Comparison of ENCODE assay signal across 11 cellular contexts in the genomic region with DNA sequence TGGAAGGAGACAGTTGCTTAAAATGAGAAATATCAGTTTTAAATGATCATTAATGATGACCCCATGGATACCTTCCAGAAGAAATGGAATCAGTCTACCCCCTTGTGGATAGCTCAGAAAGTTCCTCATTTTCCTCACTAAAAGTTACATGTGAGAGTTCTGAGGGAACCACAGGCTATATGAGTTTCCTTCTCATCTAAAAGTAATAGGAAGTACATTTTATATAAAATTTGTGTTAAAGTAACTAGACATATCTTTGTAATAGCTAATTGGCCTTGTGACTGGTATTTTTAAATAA.
DNase-seq lines count a peak whose midpoint lies in the region; ATAC-seq and TF ChIP-seq lines count a peak whose summit lies in the region.
"Had no signal": no experiment of that assay in that cellular context is flagged by ENCODE, and none has a peak within 500 bp of the region (broad histone marks: within the 10 kb centered on the region; RNA-seq: fewer than 3 reads in every experiment).

No MANE protein-coding gene starts in this region.

- no peaks in the 10 kb centered on the region for H3K27me3 ChIP-seq in SK-N-SH (ENCODE audit: insufficient read depth)
- no peaks in the 10 kb centered on the region for H3K27me3 ChIP-seq in hepatocyte
- no peaks in the 10 kb centered on the region for H3K27me3 ChIP-seq in testis
- H3K27me3 ChIP-seq: stomach had no signal

- no peak overlapping the region for H3K27ac ChIP-seq in SK-N-SH (ENCODE audit: low read depth in 2 of 2, low read length in 1 of 2)
- H3K27ac ChIP-seq in hepatocyte = no peak overlapping the region
- H3K27ac ChIP-seq in testis = no peak overlapping the region
- H3K27ac ChIP-seq: stomach had no signal

- DNase-seq in SK-N-SH (no peak), SKM-1 (lab: John Stamatoyannopoulos, UW; ENCODE audit: unreplicated experiment) (peak; percentile 17), hepatocyte (ENCODE audit: low spot score) (peak; percentile 37), testis (no peak), NCI-H2227 treated with DMSO at 0.1 percent for 48 hours (lab: John Stamatoyannopoulos, UW) (no peak)
- no peak for DNase-seq in activated CD8-positive, alpha-beta memory T cell treated with anti-CD3 and anti-CD28 coated beads, Interleukin-2, amount 50 U/mL, for 4 hours
- DNase-seq: activated CD4-positive, alpha-beta T cell treated with anti-CD3 and anti-CD28 coated beads, Interleukin-2, amount 50 U/mL, for 48 hours; stimulated activated CD4-positive, alpha-beta T cell treated with anti-CD3 and anti-CD28 coated beads, Interleukin-12 subunit alpha, Interleukin-12 subunit beta, amount 100 ng/mL, for 4 hours; stomach had no signal

- peak; percentile 44; the same call in 1 of the 2 replicates for TF ChIP-seq RAD21 in SK-N-SH (IDR thresholded peaks at IDR 0.05; ENCODE audit: low read length)

- H3K4me2 ChIP-seq in SK-N-SH (no peak overlapping the region), hepatocyte (no peak overlapping the region)

- H3K9ac ChIP-seq in SK-N-SH = no peak overlapping the region

- no peak for TF ChIP-seq EP300 in SK-N-SH (IDR thresholded peaks at IDR 0.05; ENCODE audit: borderline replicate concordance in 1 of 2, low read depth in 1 of 2, low read length in 1 of 2)

- H3F3A ChIP-seq in SK-N-SH (replicated peaks; ENCODE audit: insufficient read depth) = no peaks in the 10 kb centered on the region

- H3K4me1 ChIP-seq in SK-N-SH (ENCODE audit: control insufficient read depth in 1 of 2, insufficient read depth in 2 of 2, low read depth in 1 of 2, low read length in 1 of 2) (no peaks in the 10 kb centered on the region), hepatocyte (ENCODE audit: insufficient read depth) (peaks cover 5% of the 10 kb centered on the region), testis (no peaks in the 10 kb centered on the region)
- H3K4me1 ChIP-seq: stomach had no signal

- POLR2A ChIA-PET in SK-N-SH (lab: Yijun Ruan, JAX) = no interaction called here

- no peak for ATAC-seq in SK-N-SH treated with all-trans-retinoic acid at 6 μM for 48 hours
- ATAC-seq in HG02885 (IDR thresholded peaks at IDR 0.05; ENCODE audit: poor library complexity, unreplicated experiment) = no peak

- no peaks in the 10 kb centered on the region for H3K9me3 ChIP-seq in SK-N-SH
- no peaks in the 10 kb centered on the region for H3K9me3 ChIP-seq in hepatocyte (ENCODE audit: low read depth)
- no peaks in the 10 kb centered on the region for H3K9me3 ChIP-seq in testis
- H3K9me3 ChIP-seq: stomach had no signal

- H3K4me3 ChIP-seq in SK-N-SH (ENCODE audit: low read depth in 2 of 2, low read length in 1 of 2) (no peak overlapping the region), hepatocyte (no peak overlapping the region), testis (no peak overlapping the region)
- H3K4me3 ChIP-seq: stomach had no signal

- no peaks in the 10 kb centered on the region for H4K20me1 ChIP-seq in SK-N-SH (ENCODE audit: insufficient read depth)
- no peaks in the 10 kb centered on the region for H4K20me1 ChIP-seq in hepatocyte (ENCODE audit: insufficient read depth, poor library complexity, severe bottlenecking)

- TF ChIP-seq POLR2A in testis (IDR thresholded peaks at IDR 0.05) = no peak

- H2AFZ ChIP-seq in SK-N-SH (ENCODE audit: low read depth) = no peak overlapping the region
- no peak overlapping the region for H2AFZ ChIP-seq in hepatocyte

- H3K79me2 ChIP-seq in SK-N-SH (ENCODE audit: insufficient read depth) (no peaks in the 10 kb centered on the region), hepatocyte (no peaks in the 10 kb centered on the region)

- intact Hi-C loops in testis (cut with DNase I; ENCODE audit: low total_unique reads) = no loop called here

- H3K9me2 ChIP-seq in SK-N-SH (no peaks in the 10 kb centered on the region), hepatocyte (replicated peaks; ENCODE audit: insufficient read depth) (no peaks in the 10 kb centered on the region)

- TF ChIP-seq CTCF in SK-N-SH (IDR thresholded peaks at IDR 0.05) = peak; percentile 36
- TF ChIP-seq CTCF in hepatocyte (IDR thresholded peaks at IDR 0.05; ENCODE audit: poor library complexity) = peak; percentile 67
- peak in 2 of 3 experiments; percentile 32 for TF ChIP-seq CTCF in testis (IDR thresholded peaks at IDR 0.05)

- CTCF ChIA-PET in SK-N-SH (lab: Yijun Ruan, JAX) = interaction anchor here (0.8 to 4.6 kb wide), 7 partner anchors 100 to 179 kb away, joined by 3 to 32 read pairs (median 5); no protein-coding TSS in a partner anchor

- H3K36me3 ChIP-seq in SK-N-SH (replicated peaks in 1 of 2; ENCODE audit: control insufficient read depth in 1 of 2, insufficient read depth in 2 of 2, low read length in 1 of 2) (no peaks in the 10 kb centered on the region), hepatocyte (replicated peaks; ENCODE audit: insufficient read depth, low read depth) (no peaks in the 10 kb centered on the region), testis (ENCODE audit: low read depth, missing control alignments) (no peaks in the 10 kb centered on the region)
- H3K36me3 ChIP-seq: stomach had no signal

TF ChIP-seq in SK-N-SH, 30 proteins besides CTCF, POLR2A, EP300 and RAD21:
- no peak for TF ChIP-seq MXI1 (IDR thresholded peaks at IDR 0.05; ENCODE audit: low read depth, low read length)
- TF ChIP-seq RFX5 (IDR thresholded peaks at IDR 0.05; ENCODE audit: low read length) = no peak
- no peak for TF ChIP-seq POLR2AphosphoS5 (IDR thresholded peaks at IDR 0.05; ENCODE audit: low read depth, low read length)
- TF ChIP-seq CHD2 (IDR thresholded peaks at IDR 0.05; ENCODE audit: low read length, partially characterized antibody) = no peak
- TF ChIP-seq, protein P1, sequence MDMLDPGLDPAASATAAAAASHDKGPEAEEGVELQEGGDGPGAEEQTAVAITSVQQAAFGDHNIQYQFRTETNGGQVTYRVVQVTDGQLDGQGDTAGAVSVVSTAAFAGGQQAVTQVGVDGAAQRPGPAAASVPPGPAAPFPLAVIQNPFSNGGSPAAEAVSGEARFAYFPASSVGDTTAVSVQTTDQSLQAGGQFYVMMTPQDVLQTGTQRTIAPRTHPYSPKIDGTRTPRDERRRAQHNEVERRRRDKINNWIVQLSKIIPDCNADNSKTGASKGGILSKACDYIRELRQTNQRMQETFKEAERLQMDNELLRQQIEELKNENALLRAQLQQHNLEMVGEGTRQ (IDR thresholded peaks at IDR 0.05; ENCODE audit: borderline replicate concordance, low read depth, low read length) = no peak
- TF ChIP-seq SMC3 (IDR thresholded peaks at IDR 0.05; ENCODE audit: low read depth, low read length) = 0 out of 2 replicates have a peak, but pooled peaks have one; percentile 15
- no peak for TF ChIP-seq RCOR1 (IDR thresholded peaks at IDR 0.05; ENCODE audit: low read length)
- TF ChIP-seq FOXJ3 (CRISPR knock-in tag; IDR thresholded peaks at IDR 0.05) = no peak
- no peak for TF ChIP-seq TCF12 (IDR thresholded peaks at IDR 0.05)

TF ChIP-seq in SK-N-SH treated with all-trans-retinoic acid at 6 μM for 48 hours, 23 proteins besides CTCF, POLR2A, EP300 and RAD21:
- TF ChIP-seq BACH2 (CRISPR knock-in tag; IDR thresholded peaks at IDR 0.05; ENCODE audit: borderline replicate concordance) (no peak), ISL1 (CRISPR knock-in tag; IDR thresholded peaks at IDR 0.05) (no peak), RARB (CRISPR knock-in tag; IDR thresholded peaks at IDR 0.05) (no peak), GLIS3 (CRISPR knock-in tag; IDR thresholded peaks at IDR 0.05) (no peak), CSDC2 (CRISPR knock-in tag; IDR thresholded peaks at IDR 0.05) (no peak), ZNF565 (CRISPR knock-in tag; conservative IDR thresholded peaks at IDR 0.05; ENCODE audit: low read depth) (no peak), ZNF70 (CRISPR knock-in tag; IDR thresholded peaks at IDR 0.05) (no peak)
TF ChIP-seq in SK-N-SH treated with all-trans-retinoic acid at 6 μM for 48 hours: peak in this region for 0.

Comparison
In these comparisons a context has a peak if more than half of its experiments do, and no peak if none do; other contexts are left out.
1. DNase-seq: peak in SKM-1 (single experiment) and hepatocyte (single experiment); none in SK-N-SH (single experiment), testis (single experiment), NCI-H2227 treated with DMSO at 0.1 percent for 48 hours (single experiment) and activated CD8-positive, alpha-beta memory T cell treated with anti-CD3 and anti-CD28 coated beads, Interleukin-2, amount 50 U/mL, for 4 hours (single experiment).
2. Peak in every context shown above with its lines, with median percentiles within 50 percentile points of each other: CTCF ChIP-seq.